20 cellular contexts compared by ENCODE assay signal in the genomic region with DNA sequence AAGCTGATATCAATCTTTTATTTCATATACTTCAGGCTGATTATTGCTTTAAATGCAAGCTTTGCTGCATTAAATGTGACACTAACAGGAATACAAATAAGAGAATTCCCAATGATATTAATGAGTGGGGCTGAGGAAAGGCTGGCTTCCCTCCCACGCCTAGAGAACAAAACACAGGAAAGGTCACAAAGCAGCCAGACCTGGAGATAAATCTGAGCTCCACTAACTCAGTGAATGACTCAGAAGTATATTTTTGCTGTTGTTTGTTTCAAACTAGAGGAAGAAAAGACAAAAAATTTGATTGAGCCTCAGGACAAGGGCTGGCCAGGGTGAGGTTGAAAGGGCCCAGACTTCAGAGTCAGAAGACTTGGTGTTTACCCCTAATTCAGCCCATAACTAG.
"Had no signal": no experiment of that assay in that cellular context is flagged by ENCODE, and none has a peak within 500 bp of the region (broad histone marks: within the 10 kb centered on the region; RNA-seq: fewer than 3 reads in every experiment).

No MANE protein-coding gene starts in this region.

- H3K4me1 ChIP-seq: breast epithelium, gastroesophageal sphincter, stomach had no signal

- FAIRE-seq: islet of Langerhans, pancreas, small intestine had no signal

- H3K27ac ChIP-seq: breast epithelium, gastroesophageal sphincter, lower lobe of right lung, pancreas, stomach had no signal

- H3K27me3 ChIP-seq: breast epithelium, gastroesophageal sphincter, pancreas, stomach had no signal

- H3K9me3 ChIP-seq: breast epithelium, gastroesophageal sphincter, lower lobe of right lung, pancreas had no signal

- H3K4me3 ChIP-seq: breast epithelium, gastroesophageal sphincter, lower lobe of right lung, pancreas, stomach had no signal

- ATAC-seq: effector memory CD8-positive, alpha-beta T cell; gastroesophageal sphincter; left lobe of liver; lower lobe of right lung; natural killer cell treated with Interleukin-12 subunit alpha and Interleukin-12 subunit beta and Interleukin-15 and Interleukin-18, amount 100 ng/mL, for 72 hours had no signal

- H3K36me3 ChIP-seq: breast epithelium, gastroesophageal sphincter, lower lobe of right lung, pancreas, stomach had no signal

- DNase-seq: cortex of kidney; effector memory CD8-positive, alpha-beta T cell; glutamatergic neuron; hippocampal formation; kidney glomerular epithelial cell; lower lobe of right lung; midbrain; occipital lobe; pancreas; small intestine; stimulated activated CD4-positive, alpha-beta T cell treated with anti-CD3 and anti-CD28 coated beads, Interleukin-12 subunit alpha, Interleukin-12 subunit beta, amount 100 ng/mL, for 4 hours; stimulated activated naive CD4-positive, alpha-beta T cell; stomach; substantia nigra; trophoblast cell had no signal
